In genomic region chr1:245963649-245964048, GRCh38 we compare ENCODE assay signal across 24 cellular contexts.
"Had no signal": no experiment of that assay in that cellular context is flagged by ENCODE, and none has a peak within 500 bp of the region (broad histone marks: within the 10 kb centered on the region; RNA-seq: fewer than 3 reads in every experiment).

No MANE protein-coding gene starts in this region.

- H3K9ac ChIP-seq: parathyroid adenoma had no signal

- H3K27me3 Mint-ChIP-seq: naive thymus-derived CD4-positive, alpha-beta T cell; natural killer cell treated with Interleukin-12 subunit alpha and Interleukin-12 subunit beta and Interleukin-15 and Interleukin-18, amount 100 ng/mL, for 72 hours; stimulated activated naive CD8-positive, alpha-beta T cell treated with anti-CD3 and anti-CD28 coated beads, Interleukin-15, Interleukin-2, amounts not matched to agents 100 ng/mL and 50 ng/mL, for 24 hours had no signal

- H3K9me3 ChIP-seq: heart right ventricle, left ventricle myocardium inferior, mucosa of descending colon, right atrium auricular region, spleen, suprapubic skin, thoracic aorta, tibial artery, upper lobe of right lung had no signal

- DNase-seq: heart right ventricle; islet precursor cell; left ventricle myocardium inferior; midbrain; mucosa of descending colon; naive thymus-derived CD4-positive, alpha-beta T cell; nucleus accumbens; spleen; stimulated activated CD4-positive, alpha-beta T cell treated with anti-CD3 and anti-CD28 coated beads, Interleukin-4, amount 100 ng/mL, for 24 hours; stimulated activated naive CD4-positive, alpha-beta T cell; tibial artery; trophoblast cell; upper lobe of right lung had no signal

- H3K9me3 Mint-ChIP-seq: natural killer cell treated with Interleukin-12 subunit alpha and Interleukin-12 subunit beta and Interleukin-15 and Interleukin-18, amount 100 ng/mL, for 72 hours; stimulated activated effector memory CD8-positive, alpha-beta T cell treated with anti-CD3 and anti-CD28 coated beads, Interleukin-12 subunit alpha, Interleukin-12 subunit beta, amount 100 ng/mL, for 72 hours had no signal

- H3K27me3 ChIP-seq: heart right ventricle, hepatocyte, right atrium auricular region, spleen, suprapubic skin, tibial artery, upper lobe of right lung had no signal

- H3K4me2 ChIP-seq: hepatocyte had no signal

- H3K4me3 ChIP-seq: heart right ventricle, hepatocyte, left ventricle myocardium inferior, lung, mucosa of descending colon, right atrium auricular region, skin epidermis, spleen, suprapubic skin, thoracic aorta, tibial artery, upper lobe of right lung had no signal

- H2AFZ ChIP-seq: hepatocyte, parathyroid adenoma had no signal

- H3K79me2 ChIP-seq: hepatocyte, parathyroid adenoma had no signal

- H3K36me3 Mint-ChIP-seq: natural killer cell treated with Interleukin-12 subunit alpha and Interleukin-12 subunit beta and Interleukin-15 and Interleukin-18, amount 100 ng/mL, for 72 hours; stimulated activated effector memory CD8-positive, alpha-beta T cell treated with anti-CD3 and anti-CD28 coated beads, Interleukin-12 subunit alpha, Interleukin-12 subunit beta, amount 100 ng/mL, for 72 hours had no signal

- H3K4me1 ChIP-seq: heart right ventricle, left ventricle myocardium inferior, parathyroid adenoma, right atrium auricular region, spleen, suprapubic skin, tibial artery, upper lobe of right lung had no signal

- H3K4me3 Mint-ChIP-seq: naive thymus-derived CD4-positive, alpha-beta T cell; natural killer cell treated with Interleukin-12 subunit alpha and Interleukin-12 subunit beta and Interleukin-15 and Interleukin-18, amount 100 ng/mL, for 72 hours; stimulated activated effector memory CD8-positive, alpha-beta T cell treated with anti-CD3 and anti-CD28 coated beads, Interleukin-12 subunit alpha, Interleukin-12 subunit beta, amount 100 ng/mL, for 72 hours; stimulated activated naive CD8-positive, alpha-beta T cell treated with anti-CD3 and anti-CD28 coated beads, Interleukin-15, Interleukin-2, amounts not matched to agents 100 ng/mL and 50 ng/mL, for 24 hours had no signal

- H3K27ac ChIP-seq: heart right ventricle, hepatocyte, left ventricle myocardium inferior, parathyroid adenoma, right atrium auricular region, spleen, suprapubic skin, thoracic aorta, tibial artery, upper lobe of right lung had no signal

- H3K27ac Mint-ChIP-seq: naive thymus-derived CD4-positive, alpha-beta T cell; natural killer cell treated with Interleukin-12 subunit alpha and Interleukin-12 subunit beta and Interleukin-15 and Interleukin-18, amount 100 ng/mL, for 72 hours; stimulated activated effector memory CD8-positive, alpha-beta T cell treated with anti-CD3 and anti-CD28 coated beads, Interleukin-12 subunit alpha, Interleukin-12 subunit beta, amount 100 ng/mL, for 72 hours; stimulated activated naive CD8-positive, alpha-beta T cell treated with anti-CD3 and anti-CD28 coated beads, Interleukin-15, Interleukin-2, amounts not matched to agents 100 ng/mL and 50 ng/mL, for 24 hours had no signal

- H3K36me3 ChIP-seq: heart right ventricle, left ventricle myocardium inferior, right atrium auricular region, spleen, suprapubic skin, thoracic aorta, tibial artery, upper lobe of right lung had no signal

- ATAC-seq: heart right ventricle; mucosa of descending colon; naive thymus-derived CD4-positive, alpha-beta T cell; natural killer cell treated with Interleukin-12 subunit alpha and Interleukin-12 subunit beta and Interleukin-15 and Interleukin-18, amount 100 ng/mL, for 72 hours; sciatic nerve; stimulated activated effector memory CD8-positive, alpha-beta T cell treated with anti-CD3 and anti-CD28 coated beads, Interleukin-12 subunit alpha, Interleukin-12 subunit beta, amount 100 ng/mL, for 72 hours; upper lobe of right lung had no signal
